In the genomic region with DNA sequence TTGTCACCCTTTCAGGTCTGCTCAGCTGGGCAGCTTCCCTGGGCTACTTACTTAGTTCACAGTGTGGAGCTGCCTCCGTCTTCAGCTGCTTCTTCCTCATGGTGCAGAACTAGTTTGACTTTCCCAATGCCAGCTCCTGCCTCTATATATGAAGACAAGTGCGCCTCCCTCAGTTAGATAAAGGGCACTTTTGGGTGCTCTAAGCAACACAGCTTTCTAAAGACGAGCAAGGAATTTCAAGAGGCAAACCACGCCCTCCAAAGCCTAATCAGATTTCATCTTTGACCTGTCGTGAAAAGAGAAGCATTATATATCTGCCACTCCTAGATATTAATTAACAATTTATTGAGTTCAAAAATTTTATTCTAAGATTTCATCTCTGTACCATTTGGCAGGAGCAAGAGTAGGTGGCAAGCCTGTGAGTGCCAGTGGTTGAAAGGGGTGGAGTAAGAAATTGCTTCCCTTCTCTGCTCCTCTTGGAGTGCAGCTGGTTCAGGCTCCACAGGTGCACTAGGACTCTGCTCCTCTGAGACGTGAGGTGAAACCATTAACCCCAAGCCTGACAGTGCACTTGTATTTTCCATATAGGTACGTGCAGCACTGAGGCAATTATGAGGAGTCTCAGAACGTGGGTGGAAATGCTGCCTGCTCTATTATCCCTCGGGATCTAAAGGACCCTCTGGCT, we compare ENCODE assay signal across 1 cellular context.
TF ChIP-seq lines count a peak whose summit lies in the region.

No MANE protein-coding gene starts in this region.

TF ChIP-seq in endothelial cell of umbilical vein, 7 proteins besides CTCF, POLR2A, EP300 and RAD21:
- TF ChIP-seq MYC (IDR thresholded peaks at IDR 0.05; ENCODE audit: low read depth, low read length), result no peak
- TF ChIP-seq FOS (IDR thresholded peaks at IDR 0.05; ENCODE audit: borderline replicate concordance, insufficient read depth, low read length), result no peak
- TF ChIP-seq POLR2AphosphoS5 (IDR thresholded peaks at IDR 0.05; ENCODE audit: insufficient read depth, low read depth, low read length), result no peak
- no peak for TF ChIP-seq GATA2 (IDR thresholded peaks at IDR 0.05; ENCODE audit: insufficient read depth, insufficient read length, low read depth, low read length)
- no peak for TF ChIP-seq EZH2 (IDR thresholded peaks at IDR 0.05; ENCODE audit: borderline replicate concordance, low read depth, low read length, severe bottlenecking)
- no peak for TF ChIP-seq MAX (IDR thresholded peaks at IDR 0.05; ENCODE audit: insufficient read depth, insufficient read length)
- TF ChIP-seq JUN (IDR thresholded peaks at IDR 0.05; ENCODE audit: borderline replicate concordance, insufficient read depth, insufficient read length, low read depth), result no peak
